8 cellular contexts compared by ENCODE assay signal in the genomic region with DNA sequence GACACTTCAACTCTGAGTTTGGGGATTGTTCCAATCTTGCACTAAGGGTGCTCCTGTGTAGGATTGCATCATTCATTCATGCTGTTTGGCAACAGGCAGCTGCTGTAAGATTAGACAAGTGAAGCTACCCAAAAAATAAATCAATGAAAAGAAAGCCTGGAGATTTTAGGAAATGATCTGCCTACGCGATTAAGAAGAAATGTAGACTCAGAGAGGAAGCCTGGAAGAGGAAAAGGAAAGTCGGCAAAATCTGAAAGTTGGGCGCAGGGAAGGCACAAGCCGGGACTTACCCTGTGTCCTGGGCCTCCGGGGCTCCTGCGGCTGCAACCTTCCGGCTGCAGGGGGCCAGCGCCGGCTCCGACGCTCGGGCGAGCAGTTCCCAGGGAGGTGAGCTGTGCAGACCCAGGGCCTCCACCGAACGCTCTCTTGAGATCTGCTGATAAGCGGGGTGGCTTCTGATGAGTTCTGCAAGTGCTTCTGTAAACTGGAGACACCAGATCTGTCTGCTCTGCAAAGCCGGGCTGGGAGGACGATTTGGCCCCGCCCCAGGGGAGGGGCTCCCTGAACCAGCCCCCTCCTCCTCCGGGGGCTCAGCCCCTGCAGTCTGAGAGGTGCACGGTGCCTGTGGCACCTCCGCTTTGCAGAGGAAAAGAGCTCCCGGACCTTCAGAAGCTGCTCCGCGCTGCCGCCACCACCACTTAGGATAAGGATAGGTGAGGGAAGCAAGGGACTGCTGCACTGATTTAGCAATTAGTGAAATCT. TPM values are rescaled to one million over a fixed set of nuclear protein-coding genes. Genes with fewer than 3 reads are reported as not detected.
DNase-seq lines count a peak whose midpoint lies in the region; ATAC-seq and TF ChIP-seq lines count a peak whose summit lies in the region.

No MANE protein-coding gene starts in this region.

- no peaks in the 10 kb centered on the region for H3K4me1 ChIP-seq in HAP-1
- no peaks in the 10 kb centered on the region for H3K4me1 ChIP-seq in cardiac muscle cell (ENCODE audit: low read depth)
- H3K4me1 ChIP-seq in upper lobe of right lung, result peaks cover 4% of the 10 kb centered on the region

- intact Hi-C loops in upper lobe of right lung (cut with DNase I), result no loop called here

- in situ Hi-C loops in HAP-1 (cut with MboI; ENCODE audit: low sequenced_read_pairs), result no loop called here

- H3K27me3 ChIP-seq in GM06990 (replicated peaks; ENCODE audit: control insufficient read depth, insufficient read depth, low read length) (no peaks in the 10 kb centered on the region), HAP-1 (ENCODE audit: low read depth) (no peaks in the 10 kb centered on the region), MG63 (no peaks in the 10 kb centered on the region), cardiac muscle cell (no peaks in the 10 kb centered on the region), upper lobe of right lung (no peaks in the 10 kb centered on the region)

- TF ChIP-seq CTCF in GM06990 (IDR thresholded peaks at IDR 0.05; ENCODE audit: insufficient read depth, low read length, poor library complexity, severe bottlenecking) (peak; percentile 44), cardiac muscle cell (IDR thresholded peaks at IDR 0.05; ENCODE audit: low read depth, low read length) (peak; percentile 42), upper lobe of right lung (IDR thresholded peaks at IDR 0.05) (peak; percentile 45)

- H3K9me3 ChIP-seq in HAP-1 (no peaks in the 10 kb centered on the region), MG63 (no peaks in the 10 kb centered on the region), SK-N-MC (ENCODE audit: low read depth, low read length) (no peaks in the 10 kb centered on the region), cardiac muscle cell (ENCODE audit: low read depth) (no peaks in the 10 kb centered on the region), upper lobe of right lung (no peaks in the 10 kb centered on the region)

- H3K4me3 ChIP-seq in GM06990 (replicated peaks; ENCODE audit: low read depth, low read length), result peak overlapping the region; percentile 66
- peak overlapping the region; percentile 54 for H3K4me3 ChIP-seq in HAP-1
- H3K4me3 ChIP-seq in MG63, result peak overlapping the region; percentile 57
- peak overlapping the region; percentile 81 for H3K4me3 ChIP-seq in SK-N-MC
- peak overlapping the region; percentile 38 for H3K4me3 ChIP-seq in cardiac muscle cell
- peak overlapping the region; percentile 63 for H3K4me3 ChIP-seq in upper lobe of right lung

- peak overlapping the region; percentile 82 for H3K27ac ChIP-seq in SK-N-MC
- H3K27ac ChIP-seq in cardiac muscle cell, result peak overlapping the region; percentile 73
- H3K27ac ChIP-seq in upper lobe of right lung, result peak overlapping the region; percentile 61

- DNase-seq in GM06990 (ENCODE audit: extremely low read depth, insufficient read length), result peak; percentile 89
- DNase-seq in HAP-1 (ENCODE audit: low spot score in 2 of 2), result peak; percentile 87 to 92
- DNase-seq in MG63, result peak; percentile 58
- no peak for DNase-seq in SK-N-MC (ENCODE audit: low read depth, low spot score)
- DNase-seq in activated naive CD4-positive, alpha-beta T cell treated with anti-CD3 and anti-CD28 coated beads, Interleukin-2, amount 50 U/mL, for 16 hours, result peak; percentile 75
- peak; percentile 79 to 91 for DNase-seq in cardiac muscle cell (ENCODE audit: low read depth in 1 of 2, low spot score in 1 of 2)
- peak; percentile 56 for DNase-seq in pons (ENCODE audit: low spot score)
- DNase-seq in upper lobe of right lung, result peak; percentile 84

- H3K36me3 ChIP-seq in GM06990 (ENCODE audit: control insufficient read depth, insufficient read depth, low read length), result no peaks in the 10 kb centered on the region; the same call in none of the 2 replicates
- peaks cover 25% of the 10 kb centered on the region for H3K36me3 ChIP-seq in HAP-1 (replicated peaks)
- peaks cover 13% of the 10 kb centered on the region for H3K36me3 ChIP-seq in MG63
- H3K36me3 ChIP-seq in SK-N-MC (ENCODE audit: insufficient read depth, low read length), result peaks cover 31% of the 10 kb centered on the region
- H3K36me3 ChIP-seq in cardiac muscle cell, result peaks cover 4% of the 10 kb centered on the region
- no peaks in the 10 kb centered on the region for H3K36me3 ChIP-seq in upper lobe of right lung

- ATAC-seq in upper lobe of right lung, result peak; percentile 94

- peak overlapping the region; percentile 67 for H3K9ac ChIP-seq in SK-N-MC (ENCODE audit: insufficient read length)

RNA-seq across cellular contexts. Expression of a gene that starts 17.4 kb away (rescaled TPM):
- 51.9 and 125 TPM in 2 replicates for total RNA-seq in MG63 (2014; rRNA removed; shearing (Covaris generic); ENCODE audit: low replicate concordance)
- total RNA-seq in cardiac muscle cell (64.8 and 92.7 TPM in 2 replicates), upper lobe of right lung (10.1 TPM)
- 37.7 and 49.0 TPM in 2 replicates for polyA plus RNA-seq in cardiac muscle cell

RNA-seq across cellular contexts. Expression of a gene that starts 17.7 kb away (rescaled TPM):
- total RNA-seq in MG63 (2014; rRNA removed; shearing (Covaris generic); ENCODE audit: low replicate concordance), result 421 and 698 TPM in 2 replicates
- total RNA-seq in cardiac muscle cell (99.0 and 105 TPM in 2 replicates), upper lobe of right lung (76.2 TPM)
- polyA plus RNA-seq in cardiac muscle cell, result 144 and 167 TPM in 2 replicates

RNA-seq across cellular contexts. Expression of a gene that starts 30.2 kb away (rescaled TPM):
- total RNA-seq in MG63 (2014; rRNA removed; shearing (Covaris generic); ENCODE audit: low replicate concordance), result 99.8 and 154 TPM in 2 replicates
- 60.9 and 108 TPM in 2 replicates for total RNA-seq in cardiac muscle cell
- polyA plus RNA-seq in cardiac muscle cell, result 49.5 and 77.2 TPM in 2 replicates
- total RNA-seq in upper lobe of right lung, result 167 TPM

RNA-seq across cellular contexts. Expression of a gene that starts 58.9 kb away (rescaled TPM):
- total RNA-seq in MG63 (2014; rRNA removed; shearing (Covaris generic); ENCODE audit: low replicate concordance), result 5.5 TPM in 1 of 2 replicates, not detected in the other
- total RNA-seq in cardiac muscle cell (0.21 and 0.81 TPM in 2 replicates), upper lobe of right lung (0.72 TPM)
- polyA plus RNA-seq in cardiac muscle cell, result 0.44 and 0.72 TPM in 2 replicates
